Comparison of ENCODE assay signal across 16 cellular contexts in the genomic region with DNA sequence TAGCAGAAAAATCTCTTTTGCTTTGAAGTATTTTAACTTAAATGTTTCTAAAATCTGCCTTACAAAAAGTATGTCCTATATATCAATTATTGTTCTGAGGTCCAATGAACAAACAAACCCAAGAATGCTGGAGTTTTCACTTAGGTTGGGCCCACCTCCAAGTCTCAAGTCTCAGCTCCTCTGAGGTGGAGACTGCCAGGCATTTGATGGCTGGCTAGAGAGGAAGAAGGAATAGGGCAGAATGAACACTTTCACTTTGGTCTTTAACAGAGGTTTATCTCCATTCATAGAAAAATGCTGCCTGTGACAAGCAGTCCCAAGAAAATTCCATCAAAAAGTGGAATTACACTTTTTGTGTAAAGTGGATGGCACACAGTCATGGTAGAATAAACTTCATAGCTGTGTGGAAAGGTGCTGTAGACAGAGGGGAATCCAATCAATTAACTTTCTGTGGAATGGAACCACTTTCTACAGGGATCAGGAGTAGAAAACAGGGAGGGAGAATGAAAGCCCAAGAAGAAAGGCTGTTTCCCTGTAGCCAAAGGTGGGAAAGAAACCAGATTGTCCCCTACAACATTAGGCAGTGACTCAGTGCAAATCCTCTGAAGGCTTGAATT.
DNase-seq lines count a peak whose midpoint lies in the region; TF ChIP-seq lines count a peak whose summit lies in the region.
"Had no signal": no experiment of that assay in that cellular context is flagged by ENCODE, and none has a peak within 500 bp of the region (broad histone marks: within the 10 kb centered on the region; RNA-seq: fewer than 3 reads in every experiment).

No MANE protein-coding gene starts in this region.

- no peaks in the 10 kb centered on the region for H4K20me1 ChIP-seq in hepatocyte (ENCODE audit: insufficient read depth, poor library complexity, severe bottlenecking)
- no peaks in the 10 kb centered on the region for H4K20me1 ChIP-seq in Karpas-422 (ENCODE audit: insufficient read depth, low read depth, low read length)

- no peak overlapping the region for H3K9ac ChIP-seq in Karpas-422 (ENCODE audit: low read length)

- H3K4me3 ChIP-seq in Jurkat, Clone E6-1 (ENCODE audit: low read length), result peak overlapping the region; percentile 15; the same call in 1 of the 2 replicates
- H3K4me3 ChIP-seq in hepatocyte, result no peak overlapping the region
- H3K4me3 ChIP-seq in Karpas-422 (ENCODE audit: low read length), result no peak overlapping the region
- H3K4me3 ChIP-seq: esophagus muscularis mucosa, HAP-1 had no signal

- H3K27me3 ChIP-seq in hepatocyte, result no peaks in the 10 kb centered on the region
- no peaks in the 10 kb centered on the region for H3K27me3 ChIP-seq in Karpas-422 (ENCODE audit: low read length)

- peaks cover 6% of the 10 kb centered on the region for H3K4me1 ChIP-seq in hepatocyte (ENCODE audit: insufficient read depth)
- peaks cover 7% of the 10 kb centered on the region for H3K4me1 ChIP-seq in Karpas-422 (ENCODE audit: low read length)
- H3K4me1 ChIP-seq: esophagus muscularis mucosa, HAP-1 had no signal

- H3K4me2 ChIP-seq in hepatocyte (peak overlapping the region; percentile 7), Karpas-422 (ENCODE audit: low read depth, low read length, poor library complexity, severe bottlenecking) (no peak overlapping the region)

- H3K9me3 ChIP-seq in hepatocyte (ENCODE audit: low read depth) (no peaks in the 10 kb centered on the region), Karpas-422 (ENCODE audit: low read length) (no peaks in the 10 kb centered on the region)
- H3K9me3 ChIP-seq: esophagus muscularis mucosa, HAP-1 had no signal

- H2AFZ ChIP-seq in hepatocyte, result no peak overlapping the region
- H2AFZ ChIP-seq in Karpas-422 (ENCODE audit: low read length), result no peak overlapping the region

- DNase-seq in CD1c-positive myeloid dendritic cell (ENCODE audit: extremely low spot score) (peak; percentile 10), SW480 (ENCODE audit: low spot score) (peak; percentile 36), hepatocyte (ENCODE audit: low spot score) (no peak), NCI-H82 treated with DMSO at 0.1 percent for 48 hours (lab: John Stamatoyannopoulos, UW; ENCODE audit: unreplicated experiment) (no peak), Karpas-422 (no peak), 8988T (no peak), NCI-H69 (lab: John Stamatoyannopoulos, UW) (no peak)
- DNase-seq in Jurkat, Clone E6-1 (ENCODE audit: low read depth, low spot score), result no peak
- DNase-seq: activated CD4-positive, alpha-beta T cell treated with anti-CD3 and anti-CD28 coated beads for 48 hours; activated gamma-delta T cell treated with Interleukin-2 at 50 U/mL for 16 hours; central memory CD4-positive, alpha-beta T cell; kidney; naive thymus-derived CD8-positive, alpha-beta T cell; right cardiac atrium had no signal

- H3K36me3 ChIP-seq in hepatocyte (replicated peaks; ENCODE audit: insufficient read depth, low read depth) (no peaks in the 10 kb centered on the region), Karpas-422 (ENCODE audit: insufficient read depth, low read length) (no peaks in the 10 kb centered on the region)
- H3K36me3 ChIP-seq: esophagus muscularis mucosa, HAP-1 had no signal

- H3K79me2 ChIP-seq in hepatocyte (no peaks in the 10 kb centered on the region), Karpas-422 (ENCODE audit: low read length) (no peaks in the 10 kb centered on the region)

- H3K27ac ChIP-seq in hepatocyte (peak overlapping the region; percentile 53), Karpas-422 (ENCODE audit: low read length) (no peak overlapping the region)
- H3K27ac ChIP-seq: esophagus muscularis mucosa had no signal

- H3K9me2 ChIP-seq in hepatocyte (replicated peaks; ENCODE audit: insufficient read depth) (no peaks in the 10 kb centered on the region), Karpas-422 (replicated peaks; ENCODE audit: insufficient read depth, low read length) (no peaks in the 10 kb centered on the region)

- TF ChIP-seq CTCF in hepatocyte (IDR thresholded peaks at IDR 0.05; ENCODE audit: poor library complexity), result no peak

Comparison
In these comparisons a context has a peak if more than half of its experiments do, and no peak if none do; other contexts are left out.
1. DNase-seq: peak in CD1c-positive myeloid dendritic cell (single experiment) and SW480 (single experiment); none in Jurkat, Clone E6-1 (single experiment), hepatocyte (single experiment), NCI-H82 treated with DMSO at 0.1 percent for 48 hours (single experiment), Karpas-422 (single experiment), 8988T (single experiment) and NCI-H69 (single experiment).